In genomic region chr3:154967090-154967489, GRCh38 we compare ENCODE assay signal across 18 cellular contexts.
DNase-seq lines count a peak whose midpoint lies in the region; ATAC-seq, FAIRE-seq and TF ChIP-seq lines count a peak whose summit lies in the region.
"Had no signal": no experiment of that assay in that cellular context is flagged by ENCODE, and none has a peak within 500 bp of the region (broad histone marks: within the 10 kb centered on the region; RNA-seq: fewer than 3 reads in every experiment).

No MANE protein-coding gene starts in this region.

- intact Hi-C loops in tibial artery (cut with DNase I; ENCODE audit: low total_unique reads) (no loop called here), spleen (cut with DNase I; ENCODE audit: low total_unique reads) (no loop called here)

- TF ChIP-seq POLR2A in H54 (IDR thresholded peaks at IDR 0.05; ENCODE audit: low read depth, low read length), result no peak
- no peak for TF ChIP-seq POLR2A in spleen (IDR thresholded peaks at IDR 0.05)

- H3K4me1 Mint-ChIP-seq in activated T-cell treated with anti-CD3 and anti-CD28 coated beads, Interleukin-2, amount 50 U/mL, for 72 hours (ENCODE audit: low read depth), result no peaks in the 10 kb centered on the region
- H3K4me1 Mint-ChIP-seq: CD8-positive, alpha-beta memory T cell had no signal

- H3K4me1 ChIP-seq in tibial artery, result no peaks in the 10 kb centered on the region
- peaks cover 0 to 9% (median 0%) of the 10 kb centered on the region in 6 donors for H3K4me1 ChIP-seq in spleen
- H3K4me1 ChIP-seq: BLaER1 had no signal

- TF ChIP-seq CTCF in fibroblast of villous mesenchyme (IDR thresholded peaks at IDR 0.05; ENCODE audit: insufficient read depth, low read depth, low read length), result no peak
- TF ChIP-seq CTCF in tibial artery (IDR thresholded peaks at IDR 0.05), result no peak
- TF ChIP-seq CTCF in spleen (IDR thresholded peaks at IDR 0.05 in 8 of 11, conservative IDR thresholded peaks at IDR 0.05 in 3 of 11), result no peak

- no peaks in the 10 kb centered on the region for H3K36me3 ChIP-seq in tibial artery
- H3K36me3 ChIP-seq in spleen, result no peaks in the 10 kb centered on the region
- H3K36me3 ChIP-seq: BLaER1 had no signal

- H3K27ac Mint-ChIP-seq in activated T-cell treated with anti-CD3 and anti-CD28 coated beads, Interleukin-2, amount 50 U/mL, for 72 hours, result no peak overlapping the region
- H3K27ac Mint-ChIP-seq: CD8-positive, alpha-beta memory T cell; H9 had no signal

- no peaks in the 10 kb centered on the region for H3K36me3 Mint-ChIP-seq in activated T-cell treated with anti-CD3 and anti-CD28 coated beads, Interleukin-2, amount 50 U/mL, for 72 hours (ENCODE audit: insufficient read depth in 2 of 2)
- H3K36me3 Mint-ChIP-seq: CD8-positive, alpha-beta memory T cell had no signal

- H3K27me3 Mint-ChIP-seq in activated T-cell treated with anti-CD3 and anti-CD28 coated beads, Interleukin-2, amount 50 U/mL, for 72 hours (ENCODE audit: low read depth), result no peaks in the 10 kb centered on the region
- H3K27me3 Mint-ChIP-seq: CD8-positive, alpha-beta memory T cell had no signal

- ATAC-seq in SK-N-SH treated with all-trans-retinoic acid at 6 μM for 48 hours, result peak; percentile 77
- no peak for ATAC-seq in GM18511 (IDR thresholded peaks at IDR 0.05; ENCODE audit: unreplicated experiment)
- no peak for ATAC-seq in activated T-cell treated with anti-CD3 and anti-CD28 coated beads, Interleukin-2, amount 50 U/mL, for 72 hours (replicated peaks in 1 of 2)

- H3K9me3 Mint-ChIP-seq in activated T-cell treated with anti-CD3 and anti-CD28 coated beads, Interleukin-2, amount 50 U/mL, for 72 hours, result peaks cover 0 to 2% of the 10 kb centered on the region in 2 donors
- H3K9me3 Mint-ChIP-seq: H9 had no signal

- DNase-seq in H54 (ENCODE audit: insufficient read length, low spot score), result no peak
- DNase-seq in fibroblast of villous mesenchyme (ENCODE audit: low read depth), result peak; percentile 65
- DNase-seq in tibial artery, result no peak
- no peak for DNase-seq in spleen
- no peak for DNase-seq in activated T-cell treated with anti-CD3 and anti-CD28 coated beads, Interleukin-2, amount 50 U/mL, for 72 hours
- DNase-seq: CD8-positive, alpha-beta memory T cell; DND-41; H9; KBM-7; NCI-H1417 treated with DMSO at 0.1 percent for 48 hours; NCI-H1930; NCI-H446; NCI-H69; SHP77 treated with DMSO at 0.1 percent for 48 hours had no signal

- H3K27me3 ChIP-seq in tibial artery, result no peaks in the 10 kb centered on the region
- no peaks in the 10 kb centered on the region for H3K27me3 ChIP-seq in spleen (replicated peaks in 1 of 7)
- H3K27me3 ChIP-seq: BLaER1 had no signal

- H3K27ac ChIP-seq in tibial artery (no peak overlapping the region), spleen (no peak overlapping the region)
- H3K27ac ChIP-seq: BLaER1 had no signal

- H3K4me3 ChIP-seq in fibroblast of villous mesenchyme (ENCODE audit: low read depth, low read length), result no peak overlapping the region
- H3K4me3 ChIP-seq in tibial artery, result no peak overlapping the region
- no peak overlapping the region for H3K4me3 ChIP-seq in spleen
- H3K4me3 ChIP-seq: BLaER1 had no signal

- H3K9me3 ChIP-seq in tibial artery, result no peaks in the 10 kb centered on the region
- H3K9me3 ChIP-seq in spleen, result no peaks in the 10 kb centered on the region
- H3K9me3 ChIP-seq: BLaER1 had no signal

- FAIRE-seq in H54 (lab: Jason Lieb, UNC), result peak; percentile 36
- FAIRE-seq: D721Med had no signal

- no peak overlapping the region for H3K4me3 Mint-ChIP-seq in activated T-cell treated with anti-CD3 and anti-CD28 coated beads, Interleukin-2, amount 50 U/mL, for 72 hours
- H3K4me3 Mint-ChIP-seq: CD8-positive, alpha-beta memory T cell; H9 had no signal

TF ChIP-seq in SK-N-SH treated with all-trans-retinoic acid at 6 μM for 48 hours, 23 proteins besides CTCF, POLR2A, EP300 and RAD21:
- TF ChIP-seq RARB (CRISPR knock-in tag; IDR thresholded peaks at IDR 0.05) (no peak), ZNF70 (CRISPR knock-in tag; IDR thresholded peaks at IDR 0.05) (no peak), ISL1 (CRISPR knock-in tag; IDR thresholded peaks at IDR 0.05) (peak; percentile 85), CREB5 (CRISPR knock-in tag; IDR thresholded peaks at IDR 0.05; ENCODE audit: low read depth) (no peak), TCF4 (CRISPR knock-in tag; IDR thresholded peaks at IDR 0.05; ENCODE audit: borderline replicate concordance) (no peak), ZNF8 (CRISPR knock-in tag; IDR thresholded peaks at IDR 0.05) (peak; percentile 17; the same call in 1 of the 2 replicates), PPARA (CRISPR knock-in tag; IDR thresholded peaks at IDR 0.05; ENCODE audit: borderline replicate concordance) (no peak), TOX (CRISPR knock-in tag; IDR thresholded peaks at IDR 0.05; ENCODE audit: borderline replicate concordance) (no peak)
- TF ChIP-seq, protein P1, sequence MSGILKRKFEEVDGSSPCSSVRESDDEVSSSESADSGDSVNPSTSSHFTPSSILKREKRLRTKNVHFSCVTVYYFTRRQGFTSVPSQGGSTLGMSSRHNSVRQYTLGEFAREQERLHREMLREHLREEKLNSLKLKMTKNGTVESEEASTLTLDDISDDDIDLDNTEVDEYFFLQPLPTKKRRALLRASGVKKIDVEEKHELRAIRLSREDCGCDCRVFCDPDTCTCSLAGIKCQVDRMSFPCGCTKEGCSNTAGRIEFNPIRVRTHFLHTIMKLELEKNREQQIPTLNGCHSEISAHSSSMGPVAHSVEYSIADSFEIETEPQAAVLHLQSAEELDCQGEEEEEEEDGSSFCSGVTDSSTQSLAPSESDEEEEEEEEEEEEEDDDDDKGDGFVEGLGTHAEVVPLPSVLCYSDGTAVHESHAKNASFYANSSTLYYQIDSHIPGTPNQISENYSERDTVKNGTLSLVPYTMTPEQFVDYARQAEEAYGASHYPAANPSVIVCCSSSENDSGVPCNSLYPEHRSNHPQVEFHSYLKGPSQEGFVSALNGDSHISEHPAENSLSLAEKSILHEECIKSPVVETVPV (CRISPR knock-in tag; IDR thresholded peaks at IDR 0.05), result no peak
